Comparison of ENCODE assay signal across 1 cellular context in the genomic region with DNA sequence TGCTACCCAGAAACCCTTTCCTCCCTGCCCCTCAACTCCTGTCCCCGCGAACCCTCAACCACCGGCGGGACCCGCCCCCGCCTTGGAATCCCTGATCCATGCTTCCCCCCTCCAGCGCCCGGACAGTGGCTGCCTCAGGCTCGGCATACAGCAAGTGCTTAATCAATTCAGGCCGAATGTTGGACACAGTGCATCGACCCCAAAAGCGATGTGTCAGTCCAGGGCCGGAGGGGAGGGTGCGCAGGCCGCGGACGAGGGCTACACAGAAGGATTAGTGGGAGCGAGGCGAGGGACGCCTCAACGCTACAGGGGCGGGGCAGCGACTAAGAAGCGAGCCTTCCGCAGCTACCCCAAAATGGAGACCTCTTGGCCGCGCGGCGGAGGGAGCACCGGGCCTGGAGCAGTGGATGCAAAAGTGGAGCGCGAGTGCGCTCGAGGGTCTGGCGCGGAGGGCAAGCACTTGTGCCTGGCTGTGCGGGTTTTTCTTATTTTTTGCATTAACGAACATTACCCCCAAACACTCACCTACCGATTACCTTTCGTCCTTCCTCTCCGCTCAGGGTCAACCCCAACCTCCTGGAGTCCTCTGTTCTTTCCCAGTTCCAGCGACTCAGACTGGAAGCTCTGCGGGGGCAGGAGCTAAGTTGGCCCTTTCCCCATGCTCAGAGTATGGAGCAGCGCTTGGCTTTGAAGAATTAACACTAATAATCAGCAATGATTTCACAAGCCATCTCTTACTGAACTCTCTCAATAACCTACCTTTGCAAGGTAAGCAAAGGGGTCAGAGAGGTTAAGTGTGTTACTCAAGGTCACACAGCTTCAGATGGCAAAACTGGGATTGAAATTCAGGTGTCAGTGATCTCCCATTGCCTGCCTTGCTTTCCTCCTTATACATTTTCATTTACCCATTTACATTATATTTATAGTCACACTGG.
TF ChIP-seq lines count a peak whose summit lies in the region.

No MANE protein-coding gene starts in this region.

TF ChIP-seq in HepG2, 621 proteins besides CTCF, POLR2A, EP300 and RAD21 (continued from another document):
- TF ChIP-seq MTA1 (CRISPR knock-in tag; IDR thresholded peaks at IDR 0.05; ENCODE audit: borderline replicate concordance) (peak; percentile 75; the same call in 1 of the 2 replicates), JUND (CRISPR knock-in tag; IDR thresholded peaks at IDR 0.05) (no peak), ZFX (CRISPR knock-in tag; IDR thresholded peaks at IDR 0.05; ENCODE audit: low read depth) (peak; percentile 62), ZKSCAN8 (CRISPR knock-in tag; IDR thresholded peaks at IDR 0.05; ENCODE audit: borderline replicate concordance) (peak; percentile 95; the same call in 1 of the 2 replicates), SMARCE1 (IDR thresholded peaks at IDR 0.05; ENCODE audit: borderline replicate concordance) (no peak), PITX1 (CRISPR knock-in tag; IDR thresholded peaks at IDR 0.05) (0 out of 2 replicates have a peak, but pooled peaks have one; percentile 57), DR1 (CRISPR knock-in tag; IDR thresholded peaks at IDR 0.05) (no peak), KLF6 (CRISPR knock-in tag; IDR thresholded peaks at IDR 0.05) (no peak), ZNF792 (CRISPR knock-in tag; IDR thresholded peaks at IDR 0.05) (no peak), CAMTA2 (CRISPR knock-in tag; IDR thresholded peaks at IDR 0.05; ENCODE audit: borderline replicate concordance) (no peak), REL (CRISPR knock-in tag; conservative IDR thresholded peaks at IDR 0.05) (peak; percentile 32; the same call in 1 of the 2 replicates), POGZ (CRISPR knock-in tag; IDR thresholded peaks at IDR 0.05) (no peak), FOXC1 (CRISPR knock-in tag; IDR thresholded peaks at IDR 0.05; ENCODE audit: borderline replicate concordance) (0 out of 2 replicates have a peak, but pooled peaks have one; percentile 29), ZZZ3 (CRISPR knock-in tag; IDR thresholded peaks at IDR 0.05; ENCODE audit: borderline replicate concordance) (no peak), SMAD1 (CRISPR knock-in tag; IDR thresholded peaks at IDR 0.05; ENCODE audit: borderline replicate concordance, low read depth) (0 out of 2 replicates have a peak, but pooled peaks have one; percentile 50), PHF5A (CRISPR knock-in tag; IDR thresholded peaks at IDR 0.05; ENCODE audit: low read depth, unreplicated experiment) (no peak), TP53 (CRISPR knock-in tag; conservative IDR thresholded peaks at IDR 0.05) (no peak), YY1 (IDR thresholded peaks at IDR 0.05; ENCODE audit: insufficient read depth, insufficient replicate concordance, low read depth, low read length) (peak; percentile 41), HIVEP1 (CRISPR knock-in tag; IDR thresholded peaks at IDR 0.05) (0 out of 2 replicates have a peak, but pooled peaks have one; percentile 29), CCDC6 (CRISPR knock-in tag; IDR thresholded peaks at IDR 0.05) (peak; percentile 3; the same call in 1 of the 2 replicates), HNRNPLL (IDR thresholded peaks at IDR 0.05; ENCODE audit: low read depth, low read length, poor library complexity, severe bottlenecking) (peak; percentile 85), RARA (CRISPR knock-in tag; IDR thresholded peaks at IDR 0.05) (no peak), MYC (CRISPR knock-in tag; IDR thresholded peaks at IDR 0.05; ENCODE audit: borderline replicate concordance) (peak; percentile 43; the same call in 1 of the 2 replicates), PCBP1 (IDR thresholded peaks at IDR 0.05; ENCODE audit: borderline replicate concordance, low read depth, low read length) (peak; percentile 72; the same call in 1 of the 2 replicates), SP4 (CRISPR knock-in tag; IDR thresholded peaks at IDR 0.05) (no peak; the same call in 1 of the 2 replicates), HDAC2 (CRISPR knock-in tag; IDR thresholded peaks at IDR 0.05) (no peak), ZNF225 (CRISPR knock-in tag; IDR thresholded peaks at IDR 0.05) (peak; percentile 69; the same call in 1 of the 2 replicates), SOX5 (CRISPR knock-in tag; IDR thresholded peaks at IDR 0.05; ENCODE audit: borderline replicate concordance) (no peak), ZNF101 (CRISPR knock-in tag; IDR thresholded peaks at IDR 0.05; ENCODE audit: borderline replicate concordance, low read depth) (no peak), ZBTB42 (CRISPR knock-in tag; IDR thresholded peaks at IDR 0.05) (no peak), ZNF263 (CRISPR knock-in tag; IDR thresholded peaks at IDR 0.05) (peak; percentile 76), ZNF564 (CRISPR knock-in tag; IDR thresholded peaks at IDR 0.05) (no peak), SRSF4 (IDR thresholded peaks at IDR 0.05; ENCODE audit: low read depth, low read length, poor library complexity, severe bottlenecking) (no peak), ZNF660 (CRISPR knock-in tag; IDR thresholded peaks at IDR 0.05; ENCODE audit: borderline replicate concordance, low read depth) (no peak), U2AF2 (IDR thresholded peaks at IDR 0.05; ENCODE audit: low read depth, low read length) (no peak), SOX13 (IDR thresholded peaks at IDR 0.05) (no peak), SOX13 (CRISPR knock-in tag; conservative IDR thresholded peaks at IDR 0.05 in 1 of 2, IDR thresholded peaks at IDR 0.05 in 1 of 2) (no peak), ZNF772 (CRISPR knock-in tag; IDR thresholded peaks at IDR 0.05) (no peak), KAT8 (CRISPR knock-in tag; IDR thresholded peaks at IDR 0.05) (no peak), KLF15 (CRISPR knock-in tag; IDR thresholded peaks at IDR 0.05; ENCODE audit: borderline replicate concordance) (no peak), TEAD3 (CRISPR knock-in tag; optimal IDR thresholded peaks at IDR 0.05; ENCODE audit: borderline replicate concordance) (no peak), ZFP36 (IDR thresholded peaks at IDR 0.05; ENCODE audit: borderline replicate concordance, low read depth, low read length, partially characterized antibody) (peak; percentile 51), ZNF720 (CRISPR knock-in tag; IDR thresholded peaks at IDR 0.05) (no peak), MAFG (CRISPR knock-in tag; IDR thresholded peaks at IDR 0.05) (no peak), HNRNPL (IDR thresholded peaks at IDR 0.05; ENCODE audit: low read depth, low read length) (no peak), THYN1 (CRISPR knock-in tag; IDR thresholded peaks at IDR 0.05; ENCODE audit: borderline replicate concordance, low read depth) (no peak), SNAPC2 (CRISPR knock-in tag; IDR thresholded peaks at IDR 0.05) (no peak), IRF2 (CRISPR knock-in tag; IDR thresholded peaks at IDR 0.05) (0 out of 2 replicates have a peak, but pooled peaks have one; percentile 0), RFX3 (CRISPR knock-in tag; IDR thresholded peaks at IDR 0.05) (no peak), ZNF180 (CRISPR knock-in tag; IDR thresholded peaks at IDR 0.05; ENCODE audit: borderline replicate concordance, low read depth) (no peak), TOE1 (CRISPR knock-in tag; IDR thresholded peaks at IDR 0.05) (no peak), MIER2 (CRISPR knock-in tag; IDR thresholded peaks at IDR 0.05) (no peak)
- TF ChIP-seq, protein P1, sequence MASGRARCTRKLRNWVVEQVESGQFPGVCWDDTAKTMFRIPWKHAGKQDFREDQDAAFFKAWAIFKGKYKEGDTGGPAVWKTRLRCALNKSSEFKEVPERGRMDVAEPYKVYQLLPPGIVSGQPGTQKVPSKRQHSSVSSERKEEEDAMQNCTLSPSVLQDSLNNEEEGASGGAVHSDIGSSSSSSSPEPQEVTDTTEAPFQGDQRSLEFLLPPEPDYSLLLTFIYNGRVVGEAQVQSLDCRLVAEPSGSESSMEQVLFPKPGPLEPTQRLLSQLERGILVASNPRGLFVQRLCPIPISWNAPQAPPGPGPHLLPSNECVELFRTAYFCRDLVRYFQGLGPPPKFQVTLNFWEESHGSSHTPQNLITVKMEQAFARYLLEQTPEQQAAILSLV (CRISPR knock-in tag; IDR thresholded peaks at IDR 0.05; ENCODE audit: borderline replicate concordance) = no peak
- TF ChIP-seq, protein P2, sequence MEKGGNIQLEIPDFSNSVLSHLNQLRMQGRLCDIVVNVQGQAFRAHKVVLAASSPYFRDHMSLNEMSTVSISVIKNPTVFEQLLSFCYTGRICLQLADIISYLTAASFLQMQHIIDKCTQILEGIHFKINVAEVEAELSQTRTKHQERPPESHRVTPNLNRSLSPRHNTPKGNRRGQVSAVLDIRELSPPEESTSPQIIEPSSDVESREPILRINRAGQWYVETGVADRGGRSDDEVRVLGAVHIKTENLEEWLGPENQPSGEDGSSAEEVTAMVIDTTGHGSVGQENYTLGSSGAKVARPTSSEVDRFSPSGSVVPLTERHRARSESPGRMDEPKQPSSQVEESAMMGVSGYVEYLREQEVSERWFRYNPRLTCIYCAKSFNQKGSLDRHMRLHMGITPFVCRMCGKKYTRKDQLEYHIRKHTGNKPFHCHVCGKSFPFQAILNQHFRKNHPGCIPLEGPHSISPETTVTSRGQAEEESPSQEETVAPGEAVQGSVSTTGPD (CRISPR knock-in tag; IDR thresholded peaks at IDR 0.05) = no peak
- TF ChIP-seq, protein P3, sequence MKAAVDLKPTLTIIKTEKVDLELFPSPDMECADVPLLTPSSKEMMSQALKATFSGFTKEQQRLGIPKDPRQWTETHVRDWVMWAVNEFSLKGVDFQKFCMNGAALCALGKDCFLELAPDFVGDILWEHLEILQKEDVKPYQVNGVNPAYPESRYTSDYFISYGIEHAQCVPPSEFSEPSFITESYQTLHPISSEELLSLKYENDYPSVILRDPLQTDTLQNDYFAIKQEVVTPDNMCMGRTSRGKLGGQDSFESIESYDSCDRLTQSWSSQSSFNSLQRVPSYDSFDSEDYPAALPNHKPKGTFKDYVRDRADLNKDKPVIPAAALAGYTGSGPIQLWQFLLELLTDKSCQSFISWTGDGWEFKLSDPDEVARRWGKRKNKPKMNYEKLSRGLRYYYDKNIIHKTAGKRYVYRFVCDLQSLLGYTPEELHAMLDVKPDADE (CRISPR knock-in tag; IDR thresholded peaks at IDR 0.05) = no peak
- TF ChIP-seq, protein P4, sequence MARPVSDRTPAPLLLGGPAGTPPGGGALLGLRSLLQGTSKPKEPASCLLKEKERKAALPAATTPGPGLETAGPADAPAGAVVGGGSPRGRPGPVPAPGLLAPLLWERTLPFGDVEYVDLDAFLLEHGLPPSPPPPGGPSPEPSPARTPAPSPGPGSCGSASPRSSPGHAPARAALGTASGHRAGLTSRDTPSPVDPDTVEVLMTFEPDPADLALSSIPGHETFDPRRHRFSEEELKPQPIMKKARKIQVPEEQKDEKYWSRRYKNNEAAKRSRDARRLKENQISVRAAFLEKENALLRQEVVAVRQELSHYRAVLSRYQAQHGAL (CRISPR knock-in tag; IDR thresholded peaks at IDR 0.05; ENCODE audit: not compliant biosample characterization) = no peak
- TF ChIP-seq, protein P5, sequence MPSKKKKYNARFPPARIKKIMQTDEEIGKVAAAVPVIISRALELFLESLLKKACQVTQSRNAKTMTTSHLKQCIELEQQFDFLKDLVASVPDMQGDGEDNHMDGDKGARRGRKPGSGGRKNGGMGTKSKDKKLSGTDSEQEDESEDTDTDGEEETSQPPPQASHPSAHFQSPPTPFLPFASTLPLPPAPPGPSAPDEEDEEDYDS (CRISPR knock-in tag; IDR thresholded peaks at IDR 0.05) = no peak
- TF ChIP-seq, protein P6, sequence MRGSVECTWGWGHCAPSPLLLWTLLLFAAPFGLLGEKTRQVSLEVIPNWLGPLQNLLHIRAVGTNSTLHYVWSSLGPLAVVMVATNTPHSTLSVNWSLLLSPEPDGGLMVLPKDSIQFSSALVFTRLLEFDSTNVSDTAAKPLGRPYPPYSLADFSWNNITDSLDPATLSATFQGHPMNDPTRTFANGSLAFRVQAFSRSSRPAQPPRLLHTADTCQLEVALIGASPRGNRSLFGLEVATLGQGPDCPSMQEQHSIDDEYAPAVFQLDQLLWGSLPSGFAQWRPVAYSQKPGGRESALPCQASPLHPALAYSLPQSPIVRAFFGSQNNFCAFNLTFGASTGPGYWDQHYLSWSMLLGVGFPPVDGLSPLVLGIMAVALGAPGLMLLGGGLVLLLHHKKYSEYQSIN (CRISPR knock-in tag; IDR thresholded peaks at IDR 0.05; ENCODE audit: borderline replicate concordance) = no peak
- TF ChIP-seq, protein P7, sequence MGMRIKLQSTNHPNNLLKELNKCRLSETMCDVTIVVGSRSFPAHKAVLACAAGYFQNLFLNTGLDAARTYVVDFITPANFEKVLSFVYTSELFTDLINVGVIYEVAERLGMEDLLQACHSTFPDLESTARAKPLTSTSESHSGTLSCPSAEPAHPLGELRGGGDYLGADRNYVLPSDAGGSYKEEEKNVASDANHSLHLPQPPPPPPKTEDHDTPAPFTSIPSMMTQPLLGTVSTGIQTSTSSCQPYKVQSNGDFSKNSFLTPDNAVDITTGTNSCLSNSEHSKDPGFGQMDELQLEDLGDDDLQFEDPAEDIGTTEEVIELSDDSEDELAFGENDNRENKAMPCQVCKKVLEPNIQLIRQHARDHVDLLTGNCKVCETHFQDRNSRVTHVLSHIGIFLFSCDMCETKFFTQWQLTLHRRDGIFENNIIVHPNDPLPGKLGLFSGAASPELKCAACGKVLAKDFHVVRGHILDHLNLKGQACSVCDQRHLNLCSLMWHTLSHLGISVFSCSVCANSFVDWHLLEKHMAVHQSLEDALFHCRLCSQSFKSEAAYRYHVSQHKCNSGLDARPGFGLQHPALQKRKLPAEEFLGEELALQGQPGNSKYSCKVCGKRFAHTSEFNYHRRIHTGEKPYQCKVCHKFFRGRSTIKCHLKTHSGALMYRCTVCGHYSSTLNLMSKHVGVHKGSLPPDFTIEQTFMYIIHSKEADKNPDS (CRISPR knock-in tag; IDR thresholded peaks at IDR 0.05) = no peak
- TF ChIP-seq, protein P8, sequence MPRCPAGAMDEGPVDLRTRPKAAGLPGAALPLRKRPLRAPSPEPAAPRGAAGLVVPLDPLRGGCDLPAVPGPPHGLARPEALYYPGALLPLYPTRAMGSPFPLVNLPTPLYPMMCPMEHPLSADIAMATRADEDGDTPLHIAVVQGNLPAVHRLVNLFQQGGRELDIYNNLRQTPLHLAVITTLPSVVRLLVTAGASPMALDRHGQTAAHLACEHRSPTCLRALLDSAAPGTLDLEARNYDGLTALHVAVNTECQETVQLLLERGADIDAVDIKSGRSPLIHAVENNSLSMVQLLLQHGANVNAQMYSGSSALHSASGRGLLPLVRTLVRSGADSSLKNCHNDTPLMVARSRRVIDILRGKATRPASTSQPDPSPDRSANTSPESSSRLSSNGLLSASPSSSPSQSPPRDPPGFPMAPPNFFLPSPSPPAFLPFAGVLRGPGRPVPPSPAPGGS (CRISPR knock-in tag; IDR thresholded peaks at IDR 0.05) = 0 out of 2 replicates have a peak, but pooled peaks have one; percentile 47
- TF ChIP-seq, protein P9, sequence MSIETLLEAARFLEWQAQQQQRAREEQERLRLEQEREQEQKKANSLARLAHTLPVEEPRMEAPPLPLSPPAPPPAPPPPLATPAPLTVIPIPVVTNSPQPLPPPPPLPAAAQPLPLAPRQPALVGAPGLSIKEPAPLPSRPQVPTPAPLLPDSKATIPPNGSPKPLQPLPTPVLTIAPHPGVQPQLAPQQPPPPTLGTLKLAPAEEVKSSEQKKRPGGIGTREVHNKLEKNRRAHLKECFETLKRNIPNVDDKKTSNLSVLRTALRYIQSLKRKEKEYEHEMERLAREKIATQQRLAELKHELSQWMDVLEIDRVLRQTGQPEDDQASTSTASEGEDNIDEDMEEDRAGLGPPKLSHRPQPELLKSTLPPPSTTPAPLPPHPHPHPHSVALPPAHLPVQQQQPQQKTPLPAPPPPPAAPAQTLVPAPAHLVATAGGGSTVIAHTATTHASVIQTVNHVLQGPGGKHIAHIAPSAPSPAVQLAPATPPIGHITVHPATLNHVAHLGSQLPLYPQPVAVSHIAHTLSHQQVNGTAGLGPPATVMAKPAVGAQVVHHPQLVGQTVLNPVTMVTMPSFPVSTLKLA (IDR thresholded peaks at IDR 0.05) = no peak
TF ChIP-seq in HepG2: peak in this region for 68.
